Comparison of ENCODE assay signal across 12 cellular contexts in genomic region chr16:89366561-89367537, GRCh38.
A peak's percentile ranks its signal among the peaks of the same experiment; 100 is the strongest.
DNase-seq lines count a peak whose midpoint lies in the region; ATAC-seq and TF ChIP-seq lines count a peak whose summit lies in the region.
"Had no signal": no experiment of that assay in that cellular context is flagged by ENCODE, and none has a peak within 500 bp of the region (broad histone marks: within the 10 kb centered on the region; RNA-seq: fewer than 3 reads in every experiment).

No MANE protein-coding gene starts in this region.

- H3K36me3 ChIP-seq in ovary: no peaks in the 10 kb centered on the region

- TF ChIP-seq CTCF in type B pancreatic cell (conservative IDR thresholded peaks at IDR 0.05): no peak
- TF ChIP-seq CTCF in ovary (IDR thresholded peaks at IDR 0.05): no peak

- 90 to 92% (median 91%) methylated on average over 37 of the region's 37 CpGs for WGBS in ovary, 3 donors

- no peak for TF ChIP-seq POLR2A in ovary (IDR thresholded peaks at IDR 0.05)

- TF ChIP-seq EP300 in ovary (IDR thresholded peaks at IDR 0.05): no peak

- no peaks in the 10 kb centered on the region for H3K9me3 ChIP-seq in T-helper 17 cell (ENCODE audit: control insufficient read depth, low read length, poor library complexity, severe bottlenecking)
- no peaks in the 10 kb centered on the region for H3K9me3 ChIP-seq in ovary
- H3K9me3 ChIP-seq: Caco-2 had no signal

- H3K4me3 ChIP-seq in ovary: no peak overlapping the region

- intact Hi-C loops in left ventricle myocardium superior (cut with micrococcal nuclease): no loop called here
- intact Hi-C loops in cardiac septum (cut with DNase I): no loop called here
- intact Hi-C loops in ovary (cut with DNase I): no loop called here

- ATAC-seq in left ventricle myocardium superior: peak; percentile 35
- no peak for ATAC-seq in T-helper 17 cell

- no peaks in the 10 kb centered on the region for H3K27me3 ChIP-seq in ovary

- H3K4me1 ChIP-seq in ovary (ENCODE audit: insufficient read depth): peaks cover 46% of the 10 kb centered on the region

- H3K27ac Mint-ChIP-seq in T-helper 17 cell: peak overlapping the region; percentile 87
- H3K27ac Mint-ChIP-seq in type B pancreatic cell: peak overlapping the region; percentile 66

- H3K27ac ChIP-seq in ovary: no peak overlapping the region

- H3K27me3 Mint-ChIP-seq in T-helper 17 cell (no peaks in the 10 kb centered on the region), type B pancreatic cell (no peaks in the 10 kb centered on the region)

- no peak overlapping the region for H3K4me3 Mint-ChIP-seq in T-helper 17 cell
- no peak overlapping the region for H3K4me3 Mint-ChIP-seq in type B pancreatic cell

- DNase-seq in left ventricle myocardium superior: no peak
- DNase-seq in cardiac septum (ENCODE audit: low spot score): no peak
- DNase-seq in T-helper 17 cell: no peak
- DNase-seq in kidney tubule cell (ENCODE audit: low spot score): peak; percentile 55
- DNase-seq in type B pancreatic cell (ENCODE audit: extremely low spot score, unreplicated experiment): no peak
- no peak for DNase-seq in ovary
- no peak for DNase-seq in HuH-7 (ENCODE audit: low spot score)
- no peak for DNase-seq in NCI-H1105 (lab: John Stamatoyannopoulos, UW)
- DNase-seq: Caco-2; effector CD4-positive, alpha-beta T cell; foreskin melanocyte; NCI-H510A treated with DMSO at 0.1 percent for 48 hours had no signal

- peaks cover 69% of the 10 kb centered on the region for H3K4me1 Mint-ChIP-seq in T-helper 17 cell
- peaks cover 58% of the 10 kb centered on the region for H3K4me1 Mint-ChIP-seq in type B pancreatic cell (ENCODE audit: unreplicated experiment)

- H3K9me3 Mint-ChIP-seq in type B pancreatic cell: no peaks in the 10 kb centered on the region

- H3K36me3 Mint-ChIP-seq in T-helper 17 cell (ENCODE audit: low read depth) (no peaks in the 10 kb centered on the region), type B pancreatic cell (no peaks in the 10 kb centered on the region)
